22 cellular contexts compared by ENCODE assay signal in the genomic region with DNA sequence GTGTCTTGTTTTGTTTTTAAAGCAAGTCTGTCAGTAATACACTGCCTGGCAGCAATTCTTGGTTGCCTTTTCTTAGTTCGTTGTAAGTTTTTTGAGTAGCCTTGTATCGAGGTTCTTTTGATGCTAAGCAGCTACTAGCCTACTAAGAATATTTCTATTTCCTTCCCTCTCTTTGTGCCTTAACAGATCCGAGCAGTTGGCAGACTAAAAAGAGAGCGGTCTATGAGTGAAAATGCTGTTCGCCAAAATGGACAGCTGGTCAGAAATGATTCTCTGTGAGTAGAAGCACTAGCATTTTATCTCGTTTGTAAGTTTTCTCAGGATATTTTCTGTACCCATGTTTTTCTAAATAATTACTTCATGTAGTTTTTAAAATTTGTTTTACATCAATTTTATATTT. TPM values are rescaled to one million over a fixed set of nuclear protein-coding genes. Genes with fewer than 3 reads are reported as not detected.
"Had no signal": no experiment of that assay in that cellular context is flagged by ENCODE, and none has a peak within 500 bp of the region (broad histone marks: within the 10 kb centered on the region; RNA-seq: fewer than 3 reads in every experiment).

No MANE protein-coding gene starts in this region.

- H3K27me3 ChIP-seq: brain microvascular endothelial cell, SJSA1 had no signal

- DNase-seq: activated CD4-positive, alpha-beta T cell treated with anti-CD3 and anti-CD28 coated beads for 4 hours; activated CD8-positive, alpha-beta memory T cell treated with anti-CD3 and anti-CD28 coated beads, Interleukin-2, amount 50 U/mL, for 4 hours; activated CD8-positive, alpha-beta T cell treated with anti-CD3 and anti-CD28 coated beads for 36 hours; activated naive CD4-positive, alpha-beta T cell treated with Interleukin-2 at 50 U/mL for 16 hours; activated naive CD8-positive, alpha-beta T cell treated with anti-CD3 and anti-CD28 coated beads, Interleukin-2, amount 50 U/mL, for 24 hours; activated T-cell treated with anti-CD3 and anti-CD28 coated beads, Interleukin-2, amount 50 U/mL, for 72 hours; brain microvascular endothelial cell; KG1; NCI-H1092 treated with DMSO at 0.1 percent for 48 hours; NCI-H1417 treated with DMSO at 0.1 percent for 48 hours; NCI-H1694; NCI-H2029 treated with DMSO at 0.1 percent for 48 hours; NCI-H345; NCI-H510A treated with DMSO at 0.1 percent for 48 hours; NCI-H69; PC-3; SHP77 had no signal

- H3K27ac ChIP-seq: brain microvascular endothelial cell, SJSA1 had no signal

- H3K9me3 ChIP-seq: SJSA1 had no signal

- H3K4me3 ChIP-seq: SJSA1 had no signal

RNA-seq across cellular contexts. Expression of gene TM4SF20, which starts 39.0 kb away (rescaled TPM):
- total RNA-seq: activated CD8-positive, alpha-beta T cell treated with anti-CD3 and anti-CD28 coated beads for 36 hours; activated naive CD4-positive, alpha-beta T cell treated with anti-CD3 and anti-CD28 coated beads, Interleukin-2, amount 50 U/mL, for 72 hours; activated T-cell treated with anti-CD3 and anti-CD28 coated beads, Interleukin-2, amount 50 U/mL, for 72 hours; astrocyte; LHCN-M2; M059J; PC-3; SJSA1 had no signal

RNA-seq across cellular contexts. Expression of gene SCYGR1, which starts 47.6 kb away (rescaled TPM):
- total RNA-seq: activated CD8-positive, alpha-beta T cell treated with anti-CD3 and anti-CD28 coated beads for 36 hours; activated naive CD4-positive, alpha-beta T cell treated with anti-CD3 and anti-CD28 coated beads, Interleukin-2, amount 50 U/mL, for 72 hours; activated T-cell treated with anti-CD3 and anti-CD28 coated beads, Interleukin-2, amount 50 U/mL, for 72 hours; astrocyte; LHCN-M2; M059J; PC-3; SJSA1 had no signal
